8 cellular contexts compared by ENCODE assay signal in genomic region chr7:143382126-143382790, GRCh38. TPM values are rescaled to one million over a fixed set of nuclear protein-coding genes. Genes with fewer than 3 reads are reported as not detected.
A peak's percentile ranks its signal among the peaks of the same experiment; 100 is the strongest.
DNase-seq lines count a peak whose midpoint lies in the region; ATAC-seq and TF ChIP-seq lines count a peak whose summit lies in the region.

No MANE protein-coding gene starts in this region.

- peaks cover 33% of the 10 kb centered on the region for H3K79me1 ChIP-seq in mesendoderm (ENCODE audit: low read length)

- no peak overlapping the region for H2BK15ac ChIP-seq in mesendoderm (replicated peaks; ENCODE audit: low read depth)

- H3K79me2 ChIP-seq in mammary epithelial cell (ENCODE audit: insufficient read depth, low read length) (peaks cover 64% of the 10 kb centered on the region), mesendoderm (ENCODE audit: control insufficient read depth, insufficient read depth, low read length) (peaks cover 64% of the 10 kb centered on the region)

- H3K4me1 ChIP-seq in cardiac muscle cell (ENCODE audit: low read depth): peaks cover 18% of the 10 kb centered on the region
- H3K4me1 ChIP-seq in mammary epithelial cell (ENCODE audit: insufficient read depth, low read length): peaks cover 57% of the 10 kb centered on the region
- H3K4me1 ChIP-seq in mesendoderm (ENCODE audit: control insufficient read depth, low read depth, low read length): peaks cover 22% of the 10 kb centered on the region
- H3K4me1 ChIP-seq in urinary bladder (ENCODE audit: insufficient read depth): peaks cover 2% of the 10 kb centered on the region

- in situ Hi-C loops in mammary epithelial cell (cut with MboI; ENCODE audit: low sequenced_read_pairs in 2 of 2): no loop called here

- H2AK5ac ChIP-seq in mesendoderm (ENCODE audit: low read length): no peak overlapping the region

- H3K56ac ChIP-seq in mesendoderm (ENCODE audit: low read length): peak overlapping the region; percentile 86

- ATAC-seq in Right ventricle myocardium inferior: no peak
- no peak for ATAC-seq in HG02588 (IDR thresholded peaks at IDR 0.05; ENCODE audit: unreplicated experiment)
- ATAC-seq in GM19467 (IDR thresholded peaks at IDR 0.05; ENCODE audit: unreplicated experiment): no peak

- peak overlapping the region; percentile 98 for H3K4me2 ChIP-seq in mammary epithelial cell (ENCODE audit: insufficient read depth, low read depth, low read length)
- H3K4me2 ChIP-seq in mesendoderm (ENCODE audit: low read length): peak overlapping the region; percentile 84

- H2AFZ ChIP-seq in mammary epithelial cell (ENCODE audit: low read depth, low read length): no peak overlapping the region

- intact Hi-C loops in Right ventricle myocardium inferior (cut with DNase I) (loop anchor here (1.0 kb wide), 1 partner anchor 9 kb away; no protein-coding TSS in a partner anchor), mammary epithelial cell (cut with micrococcal nuclease) (no loop called here)

- H3K9me3 ChIP-seq in cardiac muscle cell (ENCODE audit: low read depth) (no peaks in the 10 kb centered on the region), mammary epithelial cell (replicated peaks; ENCODE audit: insufficient read depth, low read length) (no peaks in the 10 kb centered on the region)

- dilution Hi-C loops in mammary epithelial cell (cut with HindIII; ENCODE audit: low sequenced_read_pairs): no loop called here

- H4K20me1 ChIP-seq in mammary epithelial cell (ENCODE audit: insufficient read depth, low read length): peaks cover 8% of the 10 kb centered on the region

- peak overlapping the region; percentile 99 for H3K18ac ChIP-seq in mesendoderm (ENCODE audit: low read length)

- H3K36me3 ChIP-seq in cardiac muscle cell (no peaks in the 10 kb centered on the region), mammary epithelial cell (ENCODE audit: insufficient read depth, low read length) (peaks cover 10% of the 10 kb centered on the region), mesendoderm (ENCODE audit: control insufficient read depth, insufficient read depth, low read length) (peaks cover 6% of the 10 kb centered on the region), urinary bladder (ENCODE audit: insufficient read depth) (no peaks in the 10 kb centered on the region)

- H3K27me3 ChIP-seq in cardiac muscle cell (no peaks in the 10 kb centered on the region), mammary epithelial cell (ENCODE audit: insufficient read depth, low read length) (no peaks in the 10 kb centered on the region), mesendoderm (ENCODE audit: insufficient read depth, low read length, poor library complexity) (no peaks in the 10 kb centered on the region)

- H3K4me3 ChIP-seq in cardiac muscle cell: peak overlapping the region; percentile 94
- H3K4me3 ChIP-seq in mammary epithelial cell (replicated peaks in 1 of 3; ENCODE audit: insufficient read depth in 1 of 3, low read depth in 2 of 3, low read length in 3 of 3): peak overlapping the region; percentile 67 to 91 (median 85)
- H3K4me3 ChIP-seq in mesendoderm (ENCODE audit: low read length): peak overlapping the region; percentile 81
- H3K4me3 ChIP-seq in urinary bladder (ENCODE audit: low read depth, low read length): peak overlapping the region; percentile 93

- peak overlapping the region; percentile 1 for H3K23ac ChIP-seq in mesendoderm (ENCODE audit: low read length)

- no peak overlapping the region for H4K5ac ChIP-seq in mesendoderm (ENCODE audit: low read length)

- H3K9ac ChIP-seq in mammary epithelial cell (ENCODE audit: insufficient read depth, low read length) (peak overlapping the region; percentile 74), mesendoderm (ENCODE audit: low read length) (peak overlapping the region; percentile 94)

- peak in 1 of 2 donors; percentile 22 for DNase-seq in cardiac muscle cell (ENCODE audit: low read depth in 1 of 2, low spot score in 1 of 2)
- no peak for DNase-seq in Right ventricle myocardium inferior (ENCODE audit: missing footprints)
- DNase-seq in mammary epithelial cell: no peak
- no peak for DNase-seq in mesendoderm
- DNase-seq in NCI-H748 treated with DMSO at 0.1 percent for 48 hours (lab: John Stamatoyannopoulos, UW): no peak

- H3K4ac ChIP-seq in mesendoderm (ENCODE audit: low read depth, low read length): peak overlapping the region; percentile 61

- H2BK120ac ChIP-seq in mesendoderm (ENCODE audit: low read depth, low read length): no peak overlapping the region

- CTCF ChIA-PET in mammary epithelial cell (lab: Charles Lee; ENCODE audit: low non-redundant PET): interaction anchor here (0.5 to 0.7 kb wide), 2 partner anchors 421 to 1017 kb away, joined by 3 to 4 read pairs; no protein-coding TSS in a partner anchor

- H2BK5ac ChIP-seq in mesendoderm (ENCODE audit: low read length): peak overlapping the region; percentile 50

- 10% methylated on average over 10 of the region's 21 CpGs for WGBS in mammary epithelial cell (ENCODE audit: low coverage, missing lambda C conversion rate)
- WGBS in mesendoderm (ENCODE audit: extremely low coverage, insufficient coverage, low lambda C conversion rate): no CpG with 5 or more reads among the region's 21 CpGs
- 12% methylated on average over 21 of the region's 21 CpGs for WGBS in urinary bladder

- no peak overlapping the region for H3K27ac ChIP-seq in cardiac muscle cell
- H3K27ac ChIP-seq in mammary epithelial cell (ENCODE audit: insufficient read depth, low read depth, low read length): peak overlapping the region; percentile 77
- peak overlapping the region; percentile 71 for H3K27ac ChIP-seq in mesendoderm (ENCODE audit: low read depth, low read length)
- H3K27ac ChIP-seq in urinary bladder (ENCODE audit: low read depth): peak overlapping the region; percentile 94

- no peak overlapping the region for H4K8ac ChIP-seq in mesendoderm (ENCODE audit: low read depth, low read length)

- TF ChIP-seq CTCF in cardiac muscle cell (IDR thresholded peaks at IDR 0.05; ENCODE audit: low read depth, low read length) (no peak), mammary epithelial cell (conservative IDR thresholded peaks at IDR 0.05 in 1 of 2, IDR thresholded peaks at IDR 0.05 in 1 of 2; ENCODE audit: extremely low read depth in 1 of 2, insufficient read depth in 1 of 2, low read depth in 1 of 2, low read length in 2 of 2) (no peak)

- no TSS peak for BruUV-seq in mammary epithelial cell (replicated peaks; lab: Mats Ljungman, UMichigan)

RNA-seq across cellular contexts. Expression of gene ZYX, which starts 1.1 kb away (rescaled TPM):
- total RNA-seq in cardiac muscle cell: 43.6 and 57.2 TPM in 2 replicates
- polyA plus RNA-seq in cardiac muscle cell: 98.4 and 101 TPM in 2 replicates
- total RNA-seq in Right ventricle myocardium inferior: 75.9 TPM
- 100 to 1,000 TPM in 1 of 2 donors, 10 to 100 TPM in 1; 68.3 to 295 TPM for total RNA-seq in mammary epithelial cell
- 83.9 TPM for polyA plus RNA-seq in mammary epithelial cell
- polyA minus RNA-seq in mammary epithelial cell: 277 TPM
- polyA plus RNA-seq in mesendoderm (2013, experiment 1 of 2): 368 TPM
- polyA plus RNA-seq in mesendoderm (2013, experiment 2 of 2): 379 TPM
- total RNA-seq in urinary bladder: 37.9 TPM
- 386 TPM for polyA plus RNA-seq in urinary bladder

RNA-seq across cellular contexts. Expression of gene FAM131B, which starts 19.7 kb away (rescaled TPM):
- total RNA-seq in cardiac muscle cell: 0.71 and 3.0 TPM in 2 replicates
- 0.14 and 0.26 TPM in 2 replicates for polyA plus RNA-seq in cardiac muscle cell
- 0.73 TPM for total RNA-seq in Right ventricle myocardium inferior
- total RNA-seq in mammary epithelial cell: 1 to 10 TPM in 1 of 2 donors, under 1 TPM in 1; 0.71 to 1.5 TPM
- 0.58 TPM for polyA plus RNA-seq in mammary epithelial cell
- not detected for polyA minus RNA-seq in mammary epithelial cell
- 10.5 TPM for polyA plus RNA-seq in mesendoderm (2013, experiment 1 of 2)
- 10.1 TPM for polyA plus RNA-seq in mesendoderm (2013, experiment 2 of 2)
- total RNA-seq in urinary bladder: 4.1 TPM
- 3.2 TPM for polyA plus RNA-seq in urinary bladder

RNA-seq across cellular contexts. Expression of gene EPHA1, which starts 26.4 kb away (rescaled TPM):
- total RNA-seq in cardiac muscle cell (0.30 TPM in 1 of 2 replicates, not detected in the other), Right ventricle myocardium inferior (not detected), mammary epithelial cell (10 to 100 TPM; 15.2 to 27.3 TPM), urinary bladder (3.2 TPM)
- polyA plus RNA-seq in cardiac muscle cell (1.8 and 2.7 TPM in 2 replicates), mammary epithelial cell (21.3 TPM), urinary bladder (1.4 TPM)
- 40.6 TPM for polyA minus RNA-seq in mammary epithelial cell
- 85.6 TPM for polyA plus RNA-seq in mesendoderm (2013, experiment 1 of 2)
- 80.8 TPM for polyA plus RNA-seq in mesendoderm (2013, experiment 2 of 2)
